1 cellular context compared by ENCODE assay signal in the genomic region with DNA sequence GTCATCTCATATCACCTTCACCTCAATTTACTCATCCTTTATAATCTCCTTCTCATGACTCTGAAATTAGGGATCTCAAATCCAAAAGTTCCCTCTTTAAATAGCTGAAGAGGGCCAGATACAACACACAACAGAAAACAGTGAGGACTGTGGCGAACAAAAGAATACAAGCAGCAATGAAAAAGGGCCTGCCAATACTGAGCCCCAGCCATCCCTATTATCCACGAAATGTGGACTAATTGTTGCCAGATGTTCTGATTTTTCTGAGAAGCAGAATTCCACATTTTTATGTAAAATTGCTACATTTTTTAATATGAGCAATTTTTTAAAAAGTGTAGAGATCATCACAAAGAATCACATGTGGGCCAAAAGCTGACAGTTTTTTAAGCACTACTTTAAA.
TF ChIP-seq lines count a peak whose summit lies in the region.

No MANE protein-coding gene starts in this region.

TF ChIP-seq in GM23338, 12 proteins besides CTCF, POLR2A, EP300 and RAD21 (continued from another document):
- no peak for TF ChIP-seq ZNF462 (CRISPR knock-in tag; IDR thresholded peaks at IDR 0.05)
TF ChIP-seq in GM23338: peak in this region for 0.
